Comparison of ENCODE assay signal across 17 cellular contexts in genomic region chr18:74373428-74373827, GRCh38. TPM values are rescaled to one million over a fixed set of nuclear protein-coding genes. Genes with fewer than 3 reads are reported as not detected.
DNase-seq lines count a peak whose midpoint lies in the region; ATAC-seq and TF ChIP-seq lines count a peak whose summit lies in the region.
"Had no signal": no experiment of that assay in that cellular context is flagged by ENCODE, and none has a peak within 500 bp of the region (broad histone marks: within the 10 kb centered on the region; RNA-seq: fewer than 3 reads in every experiment).

No MANE protein-coding gene starts in this region.

- H3K36me3 ChIP-seq in stomach: no peaks in the 10 kb centered on the region
- H3K36me3 ChIP-seq: gastroesophageal sphincter, neutrophil, sigmoid colon had no signal

- peaks cover 46% of the 10 kb centered on the region for H3K4me1 Mint-ChIP-seq in activated CD4-positive, alpha-beta T cell treated with anti-CD3 and anti-CD28 coated beads, Interleukin-2, amount 10 ng/mL, durations not matched to agents 24 days and 14 days
- peaks cover 87% of the 10 kb centered on the region for H3K4me1 Mint-ChIP-seq in activated naive CD8-positive, alpha-beta T cell (ENCODE audit: low read depth)

- H3K9me3 Mint-ChIP-seq in activated CD4-positive, alpha-beta T cell treated with anti-CD3 and anti-CD28 coated beads, Interleukin-2, amount 10 ng/mL, durations not matched to agents 24 days and 14 days: no peaks in the 10 kb centered on the region
- H3K9me3 Mint-ChIP-seq in activated naive CD8-positive, alpha-beta T cell (ENCODE audit: low read depth): no peaks in the 10 kb centered on the region

- peak; percentile 21 for DNase-seq in stimulated activated CD4-positive, alpha-beta T cell treated with anti-CD3 and anti-CD28 coated beads, Interleukin-2, amount 100 ng/mL, for 4 hours (ENCODE audit: low read depth)
- no peak for DNase-seq in stimulated activated CD4-positive, alpha-beta T cell treated with anti-CD3 and anti-CD28 coated beads, Interleukin-2, amount 100 ng/mL, for 48 hours
- DNase-seq in activated CD4-positive, alpha-beta T cell treated with anti-CD3 and anti-CD28 coated beads, Interleukin-2, amount 10 ng/mL, durations not matched to agents 24 days and 14 days: peak; percentile 87
- DNase-seq in stimulated activated naive CD8-positive, alpha-beta T cell treated with anti-CD3 and anti-CD28 coated beads, Interleukin-15, Interleukin-2, amounts not matched to agents 100 U/mL and 50 U/mL, for 24 hours: no peak
- DNase-seq in stomach (no peak), coronary artery (ENCODE audit: low spot score) (no peak), H4 (ENCODE audit: low spot score) (no peak)
- DNase-seq: caudate nucleus, DMS53, GM23248, MV-4-11, sigmoid colon had no signal

- no peak overlapping the region for H3K4me3 Mint-ChIP-seq in activated CD4-positive, alpha-beta T cell treated with anti-CD3 and anti-CD28 coated beads, Interleukin-2, amount 10 ng/mL, durations not matched to agents 24 days and 14 days
- H3K4me3 Mint-ChIP-seq in activated naive CD8-positive, alpha-beta T cell: peak overlapping the region; percentile 24

- H3K9me3 ChIP-seq in stomach: no peaks in the 10 kb centered on the region
- H3K9me3 ChIP-seq: gastroesophageal sphincter, neutrophil, sigmoid colon had no signal

- intact Hi-C loops in activated CD4-positive, alpha-beta T cell treated with anti-CD3 and anti-CD28 coated beads, Interleukin-2, amount 10 ng/mL, durations not matched to agents 24 days and 14 days (cut with micrococcal nuclease): loop anchor here (5.0 kb wide), 1 partner anchor 124 kb away; the partner anchor contains the start of gene CNDP2
- intact Hi-C loops in stomach (cut with DNase I; ENCODE audit: low total_unique reads): no loop called here

- H3K27me3 ChIP-seq in stomach: no peaks in the 10 kb centered on the region
- H3K27me3 ChIP-seq: sigmoid colon had no signal

- TF ChIP-seq CTCF in stomach (IDR thresholded peaks at IDR 0.05): no peak
- no peak for TF ChIP-seq CTCF in coronary artery (IDR thresholded peaks at IDR 0.05)

- H3K4me1 ChIP-seq in stomach: peaks cover 0 to 6% (median 0%) of the 10 kb centered on the region in 4 donors
- H3K4me1 ChIP-seq: gastroesophageal sphincter, sigmoid colon had no signal

- H3K4me3 ChIP-seq in stomach (no peak overlapping the region), coronary artery (no peak overlapping the region)
- H3K4me3 ChIP-seq: gastroesophageal sphincter, GM23248, sigmoid colon had no signal

- no peaks in the 10 kb centered on the region for H3K36me3 Mint-ChIP-seq in activated CD4-positive, alpha-beta T cell treated with anti-CD3 and anti-CD28 coated beads, Interleukin-2, amount 10 ng/mL, durations not matched to agents 24 days and 14 days (ENCODE audit: low read depth)
- H3K36me3 Mint-ChIP-seq in activated naive CD8-positive, alpha-beta T cell: peaks cover 2% of the 10 kb centered on the region

- peak; percentile 75 for ATAC-seq in stimulated activated naive CD8-positive, alpha-beta T cell treated with anti-CD3 and anti-CD28 coated beads, Interleukin-15, Interleukin-2, amounts not matched to agents 100 U/mL and 50 U/mL, for 24 hours
- ATAC-seq: gastroesophageal sphincter had no signal

- H3K27ac ChIP-seq in stomach: no peak overlapping the region
- no peak overlapping the region for H3K27ac ChIP-seq in coronary artery
- H3K27ac ChIP-seq: gastroesophageal sphincter, GM23248, neutrophil, sigmoid colon had no signal

- TF ChIP-seq POLR2A in stomach (IDR thresholded peaks at IDR 0.05): no peak

- peaks cover 23% of the 10 kb centered on the region for H3K27me3 Mint-ChIP-seq in activated CD4-positive, alpha-beta T cell treated with anti-CD3 and anti-CD28 coated beads, Interleukin-2, amount 10 ng/mL, durations not matched to agents 24 days and 14 days
- no peaks in the 10 kb centered on the region for H3K27me3 Mint-ChIP-seq in activated naive CD8-positive, alpha-beta T cell

- H3K27ac Mint-ChIP-seq in activated CD4-positive, alpha-beta T cell treated with anti-CD3 and anti-CD28 coated beads, Interleukin-2, amount 10 ng/mL, durations not matched to agents 24 days and 14 days: no peak overlapping the region
- peak overlapping the region; percentile 4 for H3K27ac Mint-ChIP-seq in activated naive CD8-positive, alpha-beta T cell

- no peak for TF ChIP-seq EP300 in stomach (IDR thresholded peaks at IDR 0.05)

- WGBS in stomach, 5 donors: 39 to 65% (median 49%) methylated on average over 8 of the region's 8 CpGs

RNA-seq across cellular contexts. Expression of gene C18orf63, which starts 57.8 kb away (rescaled TPM):
- total RNA-seq in activated CD4-positive, alpha-beta T cell treated with anti-CD3 and anti-CD28 coated beads, Interleukin-2, amount 10 ng/mL, durations not matched to agents 24 days and 14 days: not detected in 2 replicates
- not detected for total RNA-seq in stomach
- polyA plus RNA-seq in stomach: not detected
- not detected in 2 replicates for total RNA-seq in H4 (2014; rRNA removed; shearing (Covaris generic))
- total RNA-seq: endothelial cell of umbilical vein, gastroesophageal sphincter, GM23248, sigmoid colon, temporal lobe had no signal
- polyA plus RNA-seq: endothelial cell of umbilical vein, GM23248, sigmoid colon had no signal

Comparison
In these comparisons a context has a peak if more than half of its experiments do, and no peak if none do; other contexts are left out.
1. DNase-seq: peak in stimulated activated CD4-positive, alpha-beta T cell treated with anti-CD3 and anti-CD28 coated beads, Interleukin-2, amount 100 ng/mL, for 4 hours (single experiment) and activated CD4-positive, alpha-beta T cell treated with anti-CD3 and anti-CD28 coated beads, Interleukin-2, amount 10 ng/mL, durations not matched to agents 24 days and 14 days (single experiment); none in stimulated activated CD4-positive, alpha-beta T cell treated with anti-CD3 and anti-CD28 coated beads, Interleukin-2, amount 100 ng/mL, for 48 hours (0 of 2), stimulated activated naive CD8-positive, alpha-beta T cell treated with anti-CD3 and anti-CD28 coated beads, Interleukin-15, Interleukin-2, amounts not matched to agents 100 U/mL and 50 U/mL, for 24 hours (single experiment), stomach (single experiment), coronary artery (single experiment) and H4 (single experiment).